Comparison of ENCODE assay signal across 12 cellular contexts in genomic region chr2:241810304-241811208, GRCh38. TPM values are rescaled to one million over a fixed set of nuclear protein-coding genes. Genes with fewer than 3 reads are reported as not detected.
DNase-seq lines count a peak whose midpoint lies in the region; ATAC-seq and TF ChIP-seq lines count a peak whose summit lies in the region.
"Had no signal": no experiment of that assay in that cellular context is flagged by ENCODE, and none has a peak within 500 bp of the region (broad histone marks: within the 10 kb centered on the region; RNA-seq: fewer than 3 reads in every experiment).

No MANE protein-coding gene starts in this region.

- H3K4me1 ChIP-seq in A673 (ENCODE audit: insufficient read depth, low read length, poor library complexity, severe bottlenecking), result peaks cover 65% of the 10 kb centered on the region
- peaks cover 13% of the 10 kb centered on the region for H3K4me1 ChIP-seq in Panc1 (ENCODE audit: control insufficient read depth, insufficient read depth, low read length)

- no peak for DNase-seq in A673 (ENCODE audit: low spot score)
- DNase-seq in Panc1 (ENCODE audit: low read depth, low spot score), result no peak
- DNase-seq in left cardiac atrium, result peak; percentile 37
- peak; percentile 4 for DNase-seq in nephron progenitor cell
- no peak for DNase-seq in CD14-positive monocyte (ENCODE audit: low spot score)
- DNase-seq in NCI-H748 (lab: John Stamatoyannopoulos, UW; ENCODE audit: unreplicated experiment), result no peak
- no peak for DNase-seq in immature natural killer cell
- DNase-seq in SW 1271 (lab: John Stamatoyannopoulos, UW), result no peak
- DNase-seq: dermis blood vessel endothelial cell; NCI-H345; stimulated activated CD4-positive, alpha-beta T cell treated with anti-CD3 and anti-CD28 coated beads, Interleukin-15, amount 100 ng/mL, for 24 hours had no signal

- CTCF ChIA-PET in A673 (lab: Charles Lee) (no interaction called here), Panc1 (lab: Charles Lee) (no interaction called here)

- H3K36me3 Mint-ChIP-seq in nephron progenitor cell (ENCODE audit: low read depth), result no peaks in the 10 kb centered on the region
- H3K36me3 Mint-ChIP-seq in CD14-positive monocyte, result no peaks in the 10 kb centered on the region
- H3K36me3 Mint-ChIP-seq in immature natural killer cell, result no peaks in the 10 kb centered on the region

- peaks cover 2% of the 10 kb centered on the region for H3K27me3 Mint-ChIP-seq in nephron progenitor cell (ENCODE audit: low read depth, poor library complexity)
- H3K27me3 Mint-ChIP-seq in CD14-positive monocyte (ENCODE audit: low read depth in 3 of 3), result peaks cover 4 to 10% (median 9%) of the 10 kb centered on the region in 3 donors
- H3K27me3 Mint-ChIP-seq in immature natural killer cell (ENCODE audit: low read depth in 3 of 3), result peaks cover 0 to 8% (median 2%) of the 10 kb centered on the region in 3 donors

- in situ Hi-C loops in Panc1 (cut with HindIII; ENCODE audit: low pct_unique_long_range_greater_than_20kb, low sequenced_read_pairs), result no loop called here

- ATAC-seq in Panc1, result peak; percentile 37; the same call in 1 of the 2 replicates
- peak; percentile 76 to 82 for ATAC-seq in left cardiac atrium

- no peak overlapping the region for H3K27ac Mint-ChIP-seq in nephron progenitor cell
- H3K27ac Mint-ChIP-seq in CD14-positive monocyte, result no peak overlapping the region
- H3K27ac Mint-ChIP-seq in immature natural killer cell, result no peak overlapping the region
- H3K27ac Mint-ChIP-seq: T-helper 2 cell treated with Interferon-gamma antibody and Interleukin-4, amounts not matched to agents 5 μg/mL and 100 μg/mL, for 36 hours had no signal

- POLR2A ChIA-PET in A673 (lab: Charles Lee; ENCODE audit: low non-redundant PET) (interaction anchor here (0.5 kb wide), 1 partner anchor 40 kb away, joined by 4 read pairs; no protein-coding TSS in a partner anchor), Panc1 (lab: Charles Lee) (interaction anchor here (0.7 kb wide), 1 partner anchor 228 kb away, joined by 3 read pairs; no protein-coding TSS in a partner anchor)

- H3K27me3 ChIP-seq in A673 (replicated peaks; ENCODE audit: insufficient read depth, low read depth, low read length, poor library complexity) (no peaks in the 10 kb centered on the region), Panc1 (ENCODE audit: control insufficient read depth, insufficient read depth, low read length) (no peaks in the 10 kb centered on the region)

- H3K4me1 Mint-ChIP-seq in nephron progenitor cell (peaks cover 33% of the 10 kb centered on the region), CD14-positive monocyte (peaks cover 2% of the 10 kb centered on the region), immature natural killer cell (no peaks in the 10 kb centered on the region)

- H3K27ac ChIP-seq in A673 (ENCODE audit: low read depth, low read length, poor library complexity, severe bottlenecking) (peak overlapping the region; percentile 100), Panc1 (ENCODE audit: low read length) (no peak overlapping the region)

- no peaks in the 10 kb centered on the region for H3K9me3 ChIP-seq in A673 (ENCODE audit: low read depth, low read length, poor library complexity, severe bottlenecking)
- no peaks in the 10 kb centered on the region for H3K9me3 ChIP-seq in Panc1 (ENCODE audit: control insufficient read depth, insufficient read depth, low read depth, low read length)

- H3K9me3 Mint-ChIP-seq in nephron progenitor cell (no peaks in the 10 kb centered on the region), CD14-positive monocyte (peaks cover 0 to 2% (median 0%) of the 10 kb centered on the region in 7 donors), immature natural killer cell (no peaks in the 10 kb centered on the region)
- H3K9me3 Mint-ChIP-seq: T-helper 2 cell treated with Interferon-gamma antibody and Interleukin-4, amounts not matched to agents 5 μg/mL and 100 μg/mL, for 36 hours had no signal

- BruUV-seq in A673 (replicated peaks; lab: Mats Ljungman, UMichigan) (no TSS peak), Panc1 (replicated peaks; lab: Mats Ljungman, UMichigan) (no TSS peak)

- TF ChIP-seq CTCF in A673 (conservative IDR thresholded peaks at IDR 0.05; ENCODE audit: low read depth, low read length), result no peak
- TF ChIP-seq CTCF in Panc1 (IDR thresholded peaks at IDR 0.05), result no peak
- TF ChIP-seq CTCF in nephron progenitor cell (IDR thresholded peaks at IDR 0.05), result no peak
- TF ChIP-seq CTCF in CD14-positive monocyte (IDR thresholded peaks at IDR 0.05), result no peak

- H3K36me3 ChIP-seq in A673 (ENCODE audit: insufficient read depth, low read length, poor library complexity, severe bottlenecking), result no peaks in the 10 kb centered on the region
- no peaks in the 10 kb centered on the region for H3K36me3 ChIP-seq in Panc1 (ENCODE audit: control insufficient read depth, insufficient read depth, low read length)

- H3K4me3 Mint-ChIP-seq in nephron progenitor cell (no peak overlapping the region), CD14-positive monocyte (no peak overlapping the region), immature natural killer cell (no peak overlapping the region)
- H3K4me3 Mint-ChIP-seq: T-helper 2 cell treated with Interferon-gamma antibody and Interleukin-4, amounts not matched to agents 5 μg/mL and 100 μg/mL, for 36 hours had no signal

- intact Hi-C loops in A673 (cut with micrococcal nuclease; ENCODE audit: unreplicated experiment), result loop anchor here (5.0 kb wide), 1 partner anchor 52 kb away; no protein-coding TSS in a partner anchor
- intact Hi-C loops in Panc1 (cut with micrococcal nuclease; ENCODE audit: unreplicated experiment), result no loop called here
- intact Hi-C loops in left cardiac atrium (cut with DNase I), result no loop called here
- intact Hi-C loops in CD14-positive monocyte (cut with micrococcal nuclease), result no loop called here

- H3K4me3 ChIP-seq in A673 (ENCODE audit: low read depth, low read length, poor library complexity, severe bottlenecking) (peak overlapping the region; percentile 27), Panc1 (ENCODE audit: low read depth in 2 of 2, low read length in 2 of 2) (no peak overlapping the region)

RNA-seq across cellular contexts. Expression of gene NEU4, which starts 1.6 kb away (rescaled TPM):
- total RNA-seq in A673 (2021), result 38.5 and 48.4 TPM in 2 replicates
- total RNA-seq in Panc1 (2021; ENCODE audit: unreplicated experiment), result 10.0 TPM
- polyA plus RNA-seq in Panc1 (2012; ENCODE audit: insufficient read length), result 18.8 TPM
- total RNA-seq in left cardiac atrium, result under 1 TPM; 0.16 to 0.38 TPM
- polyA plus RNA-seq in CD14-positive monocyte, result under 1 TPM; 0.26 to 0.99 TPM
- polyA plus RNA-seq in immature natural killer cell, result not detected
- total RNA-seq: dermis blood vessel endothelial cell had no signal

RNA-seq across cellular contexts. Expression of gene GAL3ST2, which starts 33.9 kb away (rescaled TPM):
- total RNA-seq in A673 (2021), result 5.0 and 5.3 TPM in 2 replicates
- 1.6 TPM for total RNA-seq in Panc1 (2021; ENCODE audit: unreplicated experiment)
- 3.7 TPM for polyA plus RNA-seq in Panc1 (2012; ENCODE audit: insufficient read length)
- under 1 TPM in 1 of 2 donors, not detected in 1; 0.44 TPM for total RNA-seq in left cardiac atrium
- polyA plus RNA-seq in CD14-positive monocyte, result not detected
- not detected for polyA plus RNA-seq in immature natural killer cell
- total RNA-seq: dermis blood vessel endothelial cell had no signal

RNA-seq across cellular contexts. Expression of gene PDCD1, which starts 48.1 kb away (rescaled TPM):
- total RNA-seq in A673 (2021) (0.34 and 0.35 TPM in 2 replicates), Panc1 (2021; ENCODE audit: unreplicated experiment) (0.15 TPM), left cardiac atrium (1 to 10 TPM; 1.2 to 1.5 TPM)
- 0.29 TPM for polyA plus RNA-seq in Panc1 (2012; ENCODE audit: insufficient read length)
- polyA plus RNA-seq in CD14-positive monocyte (under 1 TPM in 1 of 2 donors, not detected in 1; 0.08 TPM), immature natural killer cell (1 to 10 TPM in 1 of 3 donors, not detected in 2; 3.3 TPM)
- total RNA-seq: dermis blood vessel endothelial cell had no signal

RNA-seq across cellular contexts. Expression of gene RTP5, which starts 59.0 kb away (rescaled TPM):
- total RNA-seq in A673 (2021) (0.20 TPM in 1 of 2 replicates, not detected in the other), Panc1 (2021; ENCODE audit: unreplicated experiment) (not detected), left cardiac atrium (under 1 TPM in 1 of 2 donors, not detected in 1; 0.12 TPM)
- not detected for polyA plus RNA-seq in Panc1 (2012; ENCODE audit: insufficient read length)
- polyA plus RNA-seq in CD14-positive monocyte (not detected), immature natural killer cell (not detected)
- total RNA-seq: dermis blood vessel endothelial cell had no signal

Comparison
In these comparisons a context has a peak if more than half of its experiments do, and no peak if none do; other contexts are left out.
1. DNase-seq: peak in left cardiac atrium (single experiment) and nephron progenitor cell (single experiment); none in A673 (single experiment), Panc1 (single experiment), CD14-positive monocyte (single experiment), NCI-H748 (single experiment), immature natural killer cell (0 of 3) and SW 1271 (0 of 2).